ENCODE assay signal across 18 cellular contexts in genomic region chr16:27676807-27677206, GRCh38.
DNase-seq lines count a peak whose midpoint lies in the region; ATAC-seq, FAIRE-seq and TF ChIP-seq lines count a peak whose summit lies in the region.
"Had no signal": no experiment of that assay in that cellular context is flagged by ENCODE, and none has a peak within 500 bp of the region (broad histone marks: within the 10 kb centered on the region; RNA-seq: fewer than 3 reads in every experiment).

No MANE protein-coding gene starts in this region.

- no peak for FAIRE-seq in H54 (lab: Jason Lieb, UNC)
- FAIRE-seq: kidney had no signal

- no peak for TF ChIP-seq POLR2A in H54 (IDR thresholded peaks at IDR 0.05; ENCODE audit: low read depth, low read length)

- H3K4me1 Mint-ChIP-seq in HFFc6 (ENCODE audit: low read depth), result peaks cover 50% of the 10 kb centered on the region

- peak overlapping the region; percentile 69 for H3K4me3 Mint-ChIP-seq in HFFc6
- H3K4me3 Mint-ChIP-seq: neural progenitor cell; T-helper 1 cell treated with Interleukin-12 subunit alpha and Interleukin-12 subunit beta and Interleukin-4 antibody, amounts not matched to agents 30 μg/mL and 1 μg/mL, for 36 hours had no signal

- DNase-seq in HFFc6 (peak; percentile 55), astrocyte of the hippocampus (ENCODE audit: low read depth, low spot score) (peak; percentile 50), hepatic stellate cell (ENCODE audit: low spot score) (peak; percentile 70), stromal cell of bone marrow (ENCODE audit: low read depth) (peak; percentile 13), H54 (ENCODE audit: insufficient read length, low spot score) (no peak)
- no peak for DNase-seq in stimulated activated CD4-positive, alpha-beta T cell treated with anti-CD3 and anti-CD28 coated beads, Interleukin-15, amount 100 ng/mL, for 24 hours
- DNase-seq: activated effector memory CD4-positive, alpha-beta T cell treated with anti-CD3 and anti-CD28 coated beads, Interleukin-2, amount 50 U/mL, for 16 hours; aorta; cortex of kidney; DMS53; kidney; mesendoderm; NCI-H1105; stimulated activated CD4-positive, alpha-beta T cell treated with anti-CD3 and anti-CD28 coated beads, Interleukin-1b, Interleukin-23, amount 100 ng/mL, for 48 hours had no signal

- ATAC-seq in GM21576 (IDR thresholded peaks at IDR 0.05; ENCODE audit: unreplicated experiment), result no peak
- ATAC-seq: Right ventricle myocardium inferior had no signal

- H3K27me3 Mint-ChIP-seq in HFFc6 (ENCODE audit: insufficient read depth), result peaks cover 4% of the 10 kb centered on the region

- TF ChIP-seq CTCF in HFFc6 (IDR thresholded peaks at IDR 0.05), result no peak

- H3K9me3 Mint-ChIP-seq in HFFc6, result no peaks in the 10 kb centered on the region
- H3K9me3 Mint-ChIP-seq: neural progenitor cell; T-helper 1 cell treated with Interleukin-12 subunit alpha and Interleukin-12 subunit beta and Interleukin-4 antibody, amounts not matched to agents 30 μg/mL and 1 μg/mL, for 36 hours had no signal

- H3K27ac Mint-ChIP-seq in HFFc6, result peak overlapping the region; percentile 93
- H3K27ac Mint-ChIP-seq: neural progenitor cell; T-helper 1 cell treated with Interleukin-12 subunit alpha and Interleukin-12 subunit beta and Interleukin-4 antibody, amounts not matched to agents 30 μg/mL and 1 μg/mL, for 36 hours had no signal

- H3K36me3 Mint-ChIP-seq in HFFc6 (ENCODE audit: low read depth), result peaks cover 38% of the 10 kb centered on the region

Comparison
In these comparisons a context has a peak if more than half of its experiments do, and no peak if none do; other contexts are left out.
1. DNase-seq: peak in HFFc6 (single experiment), astrocyte of the hippocampus (single experiment), hepatic stellate cell (single experiment) and stromal cell of bone marrow (single experiment); none in stimulated activated CD4-positive, alpha-beta T cell treated with anti-CD3 and anti-CD28 coated beads, Interleukin-15, amount 100 ng/mL, for 24 hours (single experiment) and H54 (single experiment).